Comparison of ENCODE assay signal across 20 cellular contexts in the genomic region with DNA sequence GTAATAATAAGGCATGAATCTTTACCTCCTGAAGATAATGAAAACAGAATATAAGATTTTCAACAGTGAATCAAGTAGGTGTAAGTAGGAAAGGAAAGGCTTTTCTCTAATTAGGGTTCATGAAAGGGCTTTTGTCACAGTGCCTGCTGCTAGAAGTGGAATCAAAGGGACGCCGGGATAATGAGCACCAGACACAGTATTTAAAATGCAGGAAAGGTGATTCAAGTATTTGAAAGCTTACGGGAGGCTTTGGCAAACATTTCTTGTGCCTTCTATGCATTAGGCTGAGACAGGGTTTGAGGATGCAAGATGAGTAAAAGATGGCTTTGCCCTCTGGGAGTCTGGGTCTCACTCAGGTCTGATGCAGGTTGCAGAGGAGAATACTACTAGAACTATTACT.
"Had no signal": no experiment of that assay in that cellular context is flagged by ENCODE, and none has a peak within 500 bp of the region (broad histone marks: within the 10 kb centered on the region; RNA-seq: fewer than 3 reads in every experiment).

No MANE protein-coding gene starts in this region.

- DNase-seq: activated CD4-positive, alpha-beta T cell treated with anti-CD3 and anti-CD28 coated beads for 36 hours; activated CD4-positive, alpha-beta T cell treated with anti-CD3 and anti-CD28 coated beads, Interleukin-2, amount 50 U/mL, for 48 hours; activated gamma-delta T cell; adrenal gland; gastrocnemius medialis; heart left ventricle; immature natural killer cell; left ventricle myocardium superior; mesenchymal stem cell; naive thymus-derived CD8-positive, alpha-beta T cell; right lobe of liver; small intestine; stimulated activated CD4-positive, alpha-beta T cell treated with anti-CD3 and anti-CD28 coated beads, Interleukin-15, amount 100 ng/mL, for 24 hours; stimulated activated CD4-positive, alpha-beta T cell treated with anti-CD3 and anti-CD28 coated beads, Interleukin-4, amount 100 ng/mL, for 1 hour; stomach; upper lobe of left lung had no signal

- H3K4me3 ChIP-seq: adrenal gland, breast epithelium, coronary artery, gastrocnemius medialis, heart left ventricle, right lobe of liver, stomach, upper lobe of left lung had no signal

- H3K36me3 ChIP-seq: adrenal gland, breast epithelium, gastrocnemius medialis, heart left ventricle, neutrophil, right lobe of liver, stomach, upper lobe of left lung had no signal

- H3K9me3 ChIP-seq: adrenal gland, breast epithelium, gastrocnemius medialis, heart left ventricle, neutrophil, right lobe of liver, stomach, upper lobe of left lung had no signal

- ATAC-seq: activated CD4-positive, alpha-beta T cell treated with anti-CD3 and anti-CD28 coated beads for 36 hours; gastrocnemius medialis; heart left ventricle; left ventricle myocardium superior; naive thymus-derived CD8-positive, alpha-beta T cell; right lobe of liver had no signal

- H3K27me3 ChIP-seq: breast epithelium, right lobe of liver, upper lobe of left lung had no signal

- H3K4me1 ChIP-seq: adrenal gland, breast epithelium, gastrocnemius medialis, heart left ventricle, parathyroid adenoma, right lobe of liver, stomach, upper lobe of left lung had no signal
